Comparison of ENCODE assay signal across 1 cellular context in the genomic region with DNA sequence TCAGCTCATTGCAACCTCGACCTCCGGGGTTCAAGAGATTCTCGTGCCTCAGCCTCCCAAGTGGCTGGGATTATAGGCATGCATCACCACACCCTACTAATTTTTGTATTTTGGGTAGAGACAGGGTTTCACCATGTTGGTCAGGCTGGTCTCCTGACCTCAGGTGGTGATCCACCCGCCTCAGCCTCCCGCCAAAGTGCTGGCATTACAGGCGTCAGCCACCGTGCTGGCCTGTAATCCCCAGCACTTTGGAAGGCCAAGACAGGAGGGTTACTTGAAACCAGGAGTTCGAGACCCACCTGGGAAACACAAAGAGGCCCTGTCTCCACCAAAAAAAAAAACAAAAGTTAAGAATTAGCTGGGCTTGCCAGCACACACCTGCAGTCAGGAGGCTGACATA.
TF ChIP-seq lines count a peak whose summit lies in the region.

No MANE protein-coding gene starts in this region.

TF ChIP-seq in GM12878, 131 proteins besides CTCF, POLR2A, EP300 and RAD21:
- TF ChIP-seq, protein P1, sequence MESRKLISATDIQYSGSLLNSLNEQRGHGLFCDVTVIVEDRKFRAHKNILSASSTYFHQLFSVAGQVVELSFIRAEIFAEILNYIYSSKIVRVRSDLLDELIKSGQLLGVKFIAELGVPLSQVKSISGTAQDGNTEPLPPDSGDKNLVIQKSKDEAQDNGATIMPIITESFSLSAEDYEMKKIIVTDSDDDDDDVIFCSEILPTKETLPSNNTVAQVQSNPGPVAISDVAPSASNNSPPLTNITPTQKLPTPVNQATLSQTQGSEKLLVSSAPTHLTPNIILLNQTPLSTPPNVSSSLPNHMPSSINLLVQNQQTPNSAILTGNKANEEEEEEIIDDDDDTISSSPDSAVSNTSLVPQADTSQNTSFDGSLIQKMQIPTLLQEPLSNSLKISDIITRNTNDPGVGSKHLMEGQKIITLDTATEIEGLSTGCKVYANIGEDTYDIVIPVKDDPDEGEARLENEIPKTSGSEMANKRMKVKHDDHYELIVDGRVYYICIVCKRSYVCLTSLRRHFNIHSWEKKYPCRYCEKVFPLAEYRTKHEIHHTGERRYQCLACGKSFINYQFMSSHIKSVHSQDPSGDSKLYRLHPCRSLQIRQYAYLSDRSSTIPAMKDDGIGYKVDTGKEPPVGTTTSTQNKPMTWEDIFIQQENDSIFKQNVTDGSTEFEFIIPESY (IDR thresholded peaks at IDR 0.05), result peak; percentile 26; the same call in 1 of the 2 replicates
- no peak for TF ChIP-seq SUZ12 (IDR thresholded peaks at IDR 0.05; ENCODE audit: unreplicated experiment)
